25 cellular contexts compared by ENCODE assay signal in the genomic region with DNA sequence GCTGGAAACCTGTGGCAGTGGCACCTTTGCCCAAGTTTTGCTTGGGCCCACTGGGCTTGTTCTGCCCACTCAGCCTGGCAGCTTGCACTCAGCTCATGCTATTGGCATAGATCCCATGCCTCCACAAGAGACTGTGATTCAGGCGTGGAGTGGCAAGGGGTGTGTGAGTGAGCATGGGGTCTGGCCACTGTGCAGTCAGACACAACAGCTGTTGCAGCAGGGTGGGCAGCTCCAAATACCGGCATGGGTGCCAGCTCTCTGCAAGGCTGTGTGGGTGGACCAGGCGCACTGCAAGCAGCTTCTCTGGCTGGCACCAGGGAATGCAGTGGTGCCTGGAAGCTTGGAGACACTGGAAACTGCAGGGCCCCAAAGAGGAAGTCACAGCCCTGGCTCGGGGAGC. TPM values are rescaled to one million over a fixed set of nuclear protein-coding genes. Genes with fewer than 3 reads are reported as not detected.
"Had no signal": no experiment of that assay in that cellular context is flagged by ENCODE, and none has a peak within 500 bp of the region (broad histone marks: within the 10 kb centered on the region; RNA-seq: fewer than 3 reads in every experiment).

No MANE protein-coding gene starts in this region.

- H3K9me3 ChIP-seq: colonic mucosa, esophagus squamous epithelium, gastrocnemius medialis, heart right ventricle, left lung, lower lobe of right lung, mucosa of descending colon had no signal

- H3K36me3 Mint-ChIP-seq: mesothelial cell of epicardium had no signal

- H3K4me1 Mint-ChIP-seq: endodermal cell, mesothelial cell of epicardium had no signal

- H3K27ac Mint-ChIP-seq: dendritic cell treated with granulocyte-macrophage colony-stimulating factor and Interleukin-4, amounts not matched to agents 40 ng/mL and 50 ng/mL, for 4 days; effector memory CD8-positive, alpha-beta T cell; endodermal cell; mesothelial cell of epicardium had no signal

- DNase-seq: colonic mucosa; cortex of kidney; effector CD8-positive, alpha-beta T cell; effector memory CD8-positive, alpha-beta T cell; endodermal cell; erythroblast; esophagus squamous epithelium; foreskin fibroblast; foreskin melanocyte; gastrocnemius medialis; glutamatergic neuron; head of caudate nucleus; heart right ventricle; hippocampal formation; left cardiac atrium; left lung; left ventricle myocardium superior; lower lobe of right lung; mesenchymal stem cell; mucosa of descending colon had no signal

- H3K4me3 Mint-ChIP-seq: dendritic cell treated with granulocyte-macrophage colony-stimulating factor and Interleukin-4, amounts not matched to agents 40 ng/mL and 50 ng/mL, for 4 days; effector memory CD8-positive, alpha-beta T cell; endodermal cell; mesothelial cell of epicardium had no signal

- H3K27me3 ChIP-seq: colonic mucosa, esophagus squamous epithelium, gastrocnemius medialis, left lung had no signal

- H3K4me3 ChIP-seq: colonic mucosa, esophagus squamous epithelium, gastrocnemius medialis, heart right ventricle, left lung, lower lobe of right lung, mucosa of descending colon had no signal

- ATAC-seq: effector memory CD8-positive, alpha-beta T cell; esophagus mucosa; gastrocnemius medialis; heart right ventricle; left cardiac atrium; left lung; left ventricle myocardium superior; lower lobe of right lung; mucosa of descending colon had no signal

- H3K4me1 ChIP-seq: colonic mucosa, esophagus squamous epithelium, gastrocnemius medialis, heart right ventricle, left lung, lower lobe of right lung had no signal

- H3K27me3 Mint-ChIP-seq: dendritic cell treated with granulocyte-macrophage colony-stimulating factor and Interleukin-4, amounts not matched to agents 40 ng/mL and 50 ng/mL, for 4 days had no signal

- H3K27ac ChIP-seq: colonic mucosa, epithelial cell of prostate, esophagus squamous epithelium, gastrocnemius medialis, heart right ventricle, left lung, lower lobe of right lung had no signal

- H3K9me3 Mint-ChIP-seq: dendritic cell treated with granulocyte-macrophage colony-stimulating factor and Interleukin-4, amounts not matched to agents 40 ng/mL and 50 ng/mL, for 4 days; effector memory CD8-positive, alpha-beta T cell had no signal

- H3K36me3 ChIP-seq: colonic mucosa, esophagus squamous epithelium, gastrocnemius medialis, heart right ventricle, left lung, lower lobe of right lung had no signal

RNA-seq across cellular contexts. Expression of gene DIPK2B, which starts 27.4 kb away (rescaled TPM):
- polyA plus RNA-seq: keratinocyte had no signal
